16 cellular contexts compared by ENCODE assay signal in genomic region chr2:130352229-130352628, GRCh38. TPM values are rescaled to one million over a fixed set of nuclear protein-coding genes. Genes with fewer than 3 reads are reported as not detected.
DNase-seq lines count a peak whose midpoint lies in the region; ATAC-seq and TF ChIP-seq lines count a peak whose summit lies in the region.
"Had no signal": no experiment of that assay in that cellular context is flagged by ENCODE, and none has a peak within 500 bp of the region (broad histone marks: within the 10 kb centered on the region; RNA-seq: fewer than 3 reads in every experiment).

No MANE protein-coding gene starts in this region.

- H3K27ac ChIP-seq in heart right ventricle, result peak overlapping the region in 7 of 10 donors; percentile 9 to 65 (median 60)
- peak overlapping the region; percentile 97 for H3K27ac ChIP-seq in OCI-LY7 (ENCODE audit: low read depth, low read length, poor library complexity, severe bottlenecking)
- H3K27ac ChIP-seq in subcutaneous abdominal adipose tissue (ENCODE audit: low read depth, low read length), result peak overlapping the region; percentile 2
- H3K27ac ChIP-seq: coronary artery, esophagus squamous epithelium had no signal

- H3K9me3 Mint-ChIP-seq in glutamatergic neuron (ENCODE audit: unreplicated experiment), result peaks cover 28% of the 10 kb centered on the region
- no peaks in the 10 kb centered on the region for H3K9me3 Mint-ChIP-seq in activated T-helper 1 cell treated with anti-CD3 and anti-CD28 coated beads, Interleukin-12 subunit alpha, Interleukin-12 subunit beta, Interleukin-2, Interleukin-4 antibody, amounts not matched to agents 30 ng/mL and 10 ng/mL and 1 ng/mL, durations not matched to agents 14 hours and 24 hours and 36 hours

- no peaks in the 10 kb centered on the region for H4K20me1 ChIP-seq in OCI-LY7 (ENCODE audit: insufficient read depth, low read length)

- no peaks in the 10 kb centered on the region for H3K9me3 ChIP-seq in heart right ventricle
- no peaks in the 10 kb centered on the region for H3K9me3 ChIP-seq in OCI-LY7 (ENCODE audit: low read length)
- H3K9me3 ChIP-seq in subcutaneous abdominal adipose tissue (ENCODE audit: control insufficient read depth in 5 of 5, low read length in 5 of 5), result no peaks in the 10 kb centered on the region
- H3K9me3 ChIP-seq: esophagus squamous epithelium, MG63, upper lobe of left lung had no signal

- H3K4me1 Mint-ChIP-seq in glutamatergic neuron (ENCODE audit: low read depth, unreplicated experiment), result peaks cover 38% of the 10 kb centered on the region
- H3K4me1 Mint-ChIP-seq in activated T-helper 1 cell treated with anti-CD3 and anti-CD28 coated beads, Interleukin-12 subunit alpha, Interleukin-12 subunit beta, Interleukin-2, Interleukin-4 antibody, amounts not matched to agents 30 ng/mL and 10 ng/mL and 1 ng/mL, durations not matched to agents 14 hours and 24 hours and 36 hours (ENCODE audit: low read depth), result peaks cover 29% of the 10 kb centered on the region

- H3K4me3 Mint-ChIP-seq in glutamatergic neuron (ENCODE audit: unreplicated experiment), result peak overlapping the region; percentile 74
- H3K4me3 Mint-ChIP-seq in activated T-helper 1 cell treated with anti-CD3 and anti-CD28 coated beads, Interleukin-12 subunit alpha, Interleukin-12 subunit beta, Interleukin-2, Interleukin-4 antibody, amounts not matched to agents 30 ng/mL and 10 ng/mL and 1 ng/mL, durations not matched to agents 14 hours and 24 hours and 36 hours, result no peak overlapping the region

- no peak overlapping the region for H2AFZ ChIP-seq in OCI-LY7 (ENCODE audit: low read length)

- no peaks in the 10 kb centered on the region for H3K36me3 Mint-ChIP-seq in glutamatergic neuron (ENCODE audit: unreplicated experiment)
- H3K36me3 Mint-ChIP-seq in activated T-helper 1 cell treated with anti-CD3 and anti-CD28 coated beads, Interleukin-12 subunit alpha, Interleukin-12 subunit beta, Interleukin-2, Interleukin-4 antibody, amounts not matched to agents 30 ng/mL and 10 ng/mL and 1 ng/mL, durations not matched to agents 14 hours and 24 hours and 36 hours (ENCODE audit: low read depth), result peaks cover 16% of the 10 kb centered on the region

- H3K27me3 ChIP-seq in heart right ventricle (no peaks in the 10 kb centered on the region), subcutaneous abdominal adipose tissue (ENCODE audit: control insufficient read depth in 5 of 5, insufficient read depth in 4 of 5, low read length in 5 of 5) (no peaks in the 10 kb centered on the region)
- H3K27me3 ChIP-seq: esophagus squamous epithelium, MG63, upper lobe of left lung had no signal

- H3K4me3 ChIP-seq in heart right ventricle (peak overlapping the region in 6 of 10 donors; percentile 4 to 19 (median 15)), OCI-LY7 (ENCODE audit: low read depth, low read length, poor library complexity, severe bottlenecking) (peak overlapping the region; percentile 57), subcutaneous abdominal adipose tissue (ENCODE audit: low read depth in 1 of 5, low read length in 5 of 5) (peak overlapping the region in 3 of 5 donors; percentile 29 to 45 (median 32))
- H3K4me3 ChIP-seq: coronary artery, esophagus squamous epithelium, MG63, upper lobe of left lung had no signal

- H3K79me2 ChIP-seq in OCI-LY7 (ENCODE audit: insufficient read depth, low read depth, low read length), result peaks cover 32% of the 10 kb centered on the region

- TF ChIP-seq CTCF in heart right ventricle (IDR thresholded peaks at IDR 0.05) (no peak), OCI-LY7 (conservative IDR thresholded peaks at IDR 0.05; ENCODE audit: low read length) (no peak), glutamatergic neuron (IDR thresholded peaks at IDR 0.05; ENCODE audit: partially characterized antibody, unreplicated experiment) (no peak)

- POLR2A ChIA-PET in OCI-LY7 (lab: Charles Lee), result interaction anchor here (0.9 to 15.9 kb wide), 6 partner anchors 10 to 34 kb away, joined by 3 to 251 read pairs (median 62); partner anchors contain the start of gene IMP4

- peak overlapping the region; percentile 99 for H3K27ac Mint-ChIP-seq in glutamatergic neuron (ENCODE audit: unreplicated experiment)
- no peak overlapping the region for H3K27ac Mint-ChIP-seq in activated T-helper 1 cell treated with anti-CD3 and anti-CD28 coated beads, Interleukin-12 subunit alpha, Interleukin-12 subunit beta, Interleukin-2, Interleukin-4 antibody, amounts not matched to agents 30 ng/mL and 10 ng/mL and 1 ng/mL, durations not matched to agents 14 hours and 24 hours and 36 hours

- no TSS peak for BruUV-seq in OCI-LY7 (replicated peaks; lab: Mats Ljungman, UMichigan)

- peaks cover 25% of the 10 kb centered on the region for H3K27me3 Mint-ChIP-seq in glutamatergic neuron (ENCODE audit: unreplicated experiment)
- no peaks in the 10 kb centered on the region for H3K27me3 Mint-ChIP-seq in activated T-helper 1 cell treated with anti-CD3 and anti-CD28 coated beads, Interleukin-12 subunit alpha, Interleukin-12 subunit beta, Interleukin-2, Interleukin-4 antibody, amounts not matched to agents 30 ng/mL and 10 ng/mL and 1 ng/mL, durations not matched to agents 14 hours and 24 hours and 36 hours (ENCODE audit: insufficient read depth)

- H3K9me2 ChIP-seq in OCI-LY7 (ENCODE audit: insufficient read depth, low read length), result no peaks in the 10 kb centered on the region

- peak overlapping the region; percentile 93 for H3K4me2 ChIP-seq in OCI-LY7 (ENCODE audit: low read length)

- no peak for DNase-seq in heart right ventricle
- DNase-seq in left ventricle myocardium superior, result no peak
- DNase-seq in OCI-LY7 (ENCODE audit: low spot score), result peak; percentile 47
- DNase-seq in glutamatergic neuron, result no peak
- no peak for DNase-seq in activated CD4-positive, alpha-beta T cell treated with anti-CD3 and anti-CD28 coated beads for 48 hours
- no peak for DNase-seq in activated T-helper 1 cell treated with anti-CD3 and anti-CD28 coated beads, Interleukin-12 subunit alpha, Interleukin-12 subunit beta, Interleukin-2, Interleukin-4 antibody, amounts not matched to agents 30 ng/mL and 10 ng/mL and 1 ng/mL, durations not matched to agents 14 hours and 24 hours and 36 hours (ENCODE audit: low spot score)
- DNase-seq: activated effector memory CD4-positive, alpha-beta T cell treated with anti-CD3 and anti-CD28 coated beads, Interleukin-2, amount 50 U/mL, for 16 hours; esophagus squamous epithelium; hippocampal formation; MG63; NCI-H1930; stimulated activated CD4-positive, alpha-beta T cell treated with anti-CD3 and anti-CD28 coated beads, Interleukin-2, amount 100 ng/mL, for 48 hours had no signal

- ATAC-seq in heart right ventricle (no peak), left ventricle myocardium superior (no peak), HG03460 (IDR thresholded peaks at IDR 0.05; ENCODE audit: unreplicated experiment) (no peak)

- WGBS in heart right ventricle, 2 donors, result 45 to 58% methylated on average over 6 of the region's 6 CpGs

- H3K4me1 ChIP-seq in heart right ventricle (peaks cover 3 to 46% (median 39%) of the 10 kb centered on the region in 9 donors), OCI-LY7 (ENCODE audit: insufficient read depth, low read length, poor library complexity, severe bottlenecking) (peaks cover 83% of the 10 kb centered on the region), subcutaneous abdominal adipose tissue (ENCODE audit: control insufficient read depth in 5 of 5, insufficient read depth in 5 of 5, low read length in 5 of 5) (peaks cover 6 to 48% (median 38%) of the 10 kb centered on the region in 5 donors)

- H3K36me3 ChIP-seq in heart right ventricle (peaks cover 0 to 23% (median 6%) of the 10 kb centered on the region in 9 donors), OCI-LY7 (ENCODE audit: insufficient read depth, low read length) (peaks cover 42% of the 10 kb centered on the region), subcutaneous abdominal adipose tissue (ENCODE audit: control insufficient read depth in 5 of 5, insufficient read depth in 5 of 5, low read length in 5 of 5) (peaks cover 2 to 14% (median 14%) of the 10 kb centered on the region in 5 donors)

- H3K9ac ChIP-seq in subcutaneous abdominal adipose tissue (ENCODE audit: low read length in 5 of 5), result peak overlapping the region in 1 of 5 donors; percentile 30

- CTCF ChIA-PET in OCI-LY7 (lab: Charles Lee; ENCODE audit: unreplicated experiment), result interaction anchor here (1.6 kb wide), 1 partner anchor 9 kb away, joined by 5 read pairs; the partner anchor contains the start of gene IMP4

- intact Hi-C loops in heart right ventricle (cut with DNase I) (no loop called here), left ventricle myocardium superior (cut with micrococcal nuclease) (no loop called here), OCI-LY7 (cut with micrococcal nuclease; ENCODE audit: unreplicated experiment) (loop anchor here (10.0 kb wide), 1 partner anchor 1233 kb away; no protein-coding TSS in a partner anchor)
- intact Hi-C loops in activated T-helper 1 cell treated with anti-CD3 and anti-CD28 coated beads, Interleukin-12 subunit alpha, Interleukin-12 subunit beta, Interleukin-2, Interleukin-4 antibody, amounts not matched to agents 30 ng/mL and 10 ng/mL and 1 ng/mL, durations not matched to agents 14 hours and 24 hours and 36 hours (cut with micrococcal nuclease), result no loop called here

RNA-seq across cellular contexts. Expression of gene PTPN18, which starts 3.6 kb away (rescaled TPM):
- total RNA-seq in heart right ventricle (10 to 100 TPM in 7 of 10 donors, 1 to 10 TPM in 3; 7.8 to 24.3 (median 11.2) TPM), left ventricle myocardium superior (12.5 TPM), OCI-LY7 (2022) (309 and 363 TPM in 2 replicates), glutamatergic neuron (ENCODE audit: unreplicated experiment) (78.5 TPM)
- 10 to 100 TPM; 17.3 to 35.0 TPM for polyA plus RNA-seq in heart right ventricle
- 96.6 and 107 TPM in 2 replicates for total RNA-seq in OCI-LY7 (2014; rRNA removed; shearing (Covaris generic))
- total RNA-seq in activated T-helper 1 cell treated with anti-CD3 and anti-CD28 coated beads, Interleukin-12 subunit alpha, Interleukin-12 subunit beta, Interleukin-2, Interleukin-4 antibody, amounts not matched to agents 30 ng/mL and 10 ng/mL and 1 ng/mL, durations not matched to agents 14 hours and 24 hours and 36 hours, result 66.9 and 68.9 TPM in 2 replicates

RNA-seq across cellular contexts. Expression of gene IMP4, which starts 9.5 kb away (rescaled TPM):
- 10 to 100 TPM; 50.6 to 82.0 (median 61.6) TPM for total RNA-seq in heart right ventricle
- 100 to 1,000 TPM in 1 of 2 donors, 10 to 100 TPM in 1; 82.3 to 190 TPM for polyA plus RNA-seq in heart right ventricle
- 59.8 TPM for total RNA-seq in left ventricle myocardium superior
- total RNA-seq in OCI-LY7 (2014; rRNA removed; shearing (Covaris generic)), result 265 and 266 TPM in 2 replicates
- total RNA-seq in OCI-LY7 (2022), result 314 and 327 TPM in 2 replicates
- total RNA-seq in glutamatergic neuron (ENCODE audit: unreplicated experiment), result 48.3 TPM
- total RNA-seq in activated T-helper 1 cell treated with anti-CD3 and anti-CD28 coated beads, Interleukin-12 subunit alpha, Interleukin-12 subunit beta, Interleukin-2, Interleukin-4 antibody, amounts not matched to agents 30 ng/mL and 10 ng/mL and 1 ng/mL, durations not matched to agents 14 hours and 24 hours and 36 hours, result 169 and 184 TPM in 2 replicates

Comparison
In these comparisons a context has a peak if more than half of its experiments do, and no peak if none do; other contexts are left out.
1. H3K27ac ChIP-seq: peak in every context shown above with its lines; median percentile 97 in OCI-LY7; 60 in heart right ventricle; 2 in subcutaneous abdominal adipose tissue.